In genomic region chr3:5774337-5774736, GRCh38 we compare ENCODE assay signal across 39 cellular contexts.
"Had no signal": no experiment of that assay in that cellular context is flagged by ENCODE, and none has a peak within 500 bp of the region (broad histone marks: within the 10 kb centered on the region; RNA-seq: fewer than 3 reads in every experiment).

No MANE protein-coding gene starts in this region.

- H3K4me1 ChIP-seq: adrenal gland, body of pancreas, breast epithelium had no signal

- FAIRE-seq: astrocyte, TTC549 had no signal

- H3K27ac ChIP-seq: adrenal gland, body of pancreas, brain microvascular endothelial cell, breast epithelium, VCaP had no signal

- H3K9me3 ChIP-seq: adrenal gland, body of pancreas, breast epithelium had no signal

- H3K36me3 ChIP-seq: adrenal gland, brain microvascular endothelial cell, breast epithelium had no signal

- H3K4me1 Mint-ChIP-seq: activated B cell treated with CpG ODN at 0.5 μM for 24 hours; activated CD4-positive, alpha-beta T cell treated with anti-CD3 and anti-CD28 coated beads, Interleukin-2, amount 10 ng/mL, durations not matched to agents 24 days and 14 days; activated naive CD8-positive, alpha-beta T cell treated with anti-CD3 and anti-CD28 coated beads for 36 hours; activated T-helper 17 cell treated with anti-CD3 and anti-CD28 coated beads, Interleukin-2, amount 50 U/mL, for 72 hours; central memory CD8-positive, alpha-beta T cell had no signal

- H3K27me3 Mint-ChIP-seq: activated B cell treated with CpG ODN at 0.5 μM for 24 hours; activated CD4-positive, alpha-beta memory T cell treated with anti-CD3 and anti-CD28 coated beads for 36 hours; activated CD4-positive, alpha-beta T cell treated with anti-CD3 and anti-CD28 coated beads, Interleukin-2, amount 10 ng/mL, durations not matched to agents 24 days and 14 days; activated CD8-positive, alpha-beta T cell treated with anti-CD3 and anti-CD28 coated beads for 36 hours; activated naive CD8-positive, alpha-beta T cell treated with anti-CD3 and anti-CD28 coated beads for 36 hours; activated T-helper 17 cell treated with anti-CD3 and anti-CD28 coated beads, Interleukin-2, amount 50 U/mL, for 72 hours; central memory CD8-positive, alpha-beta T cell had no signal

- H3K4me3 ChIP-seq: adrenal gland, body of pancreas, breast epithelium had no signal

- H3K27me3 ChIP-seq: adrenal gland, body of pancreas, brain microvascular endothelial cell, breast epithelium had no signal

- H3K36me3 Mint-ChIP-seq: activated CD4-positive, alpha-beta memory T cell treated with anti-CD3 and anti-CD28 coated beads for 36 hours; activated naive CD4-positive, alpha-beta T cell treated with anti-CD3 and anti-CD28 coated beads, Interleukin-2, amount 50 U/mL, for 72 hours; activated naive CD8-positive, alpha-beta T cell treated with anti-CD3 and anti-CD28 coated beads for 36 hours had no signal

- DNase-seq: activated B cell treated with CpG ODN at 0.5 μM for 24 hours; activated CD4-positive, alpha-beta memory T cell treated with anti-CD3 and anti-CD28 coated beads for 36 hours; activated CD4-positive, alpha-beta T cell treated with anti-CD3 and anti-CD28 coated beads for 4 hours; activated CD4-positive, alpha-beta T cell treated with anti-CD3 and anti-CD28 coated beads, Interleukin-2, amount 10 ng/mL, durations not matched to agents 24 days and 14 days; activated CD4-positive, alpha-beta T cell treated with anti-CD3 and anti-CD28 coated beads, Interleukin-2, amount 50 U/mL, for 1 hour; activated CD4-positive, alpha-beta T cell treated with anti-CD3 and anti-CD28 coated beads, Interleukin-2, amount 50 U/mL, for 4 hours; activated CD4-positive, CD25-positive, alpha-beta regulatory T cell treated with anti-CD3 and anti-CD28 coated beads, Interleukin-2, amount 50 U/mL, for 72 hours; activated CD8-positive, alpha-beta memory T cell treated with anti-CD3 and anti-CD28 coated beads, Interleukin-2, amount 50 U/mL, for 4 hours; activated CD8-positive, alpha-beta T cell treated with anti-CD3 and anti-CD28 coated beads for 36 hours; activated effector memory CD4-positive, alpha-beta T cell treated with anti-CD3 and anti-CD28 coated beads, Interleukin-2, amount 50 U/mL, for 16 hours; activated gamma-delta T cell treated with Interleukin-2 at 50 U/mL for 16 hours; activated naive CD4-positive, alpha-beta T cell; activated naive CD4-positive, alpha-beta T cell treated with anti-CD3 and anti-CD28 coated beads for 36 hours; activated naive CD4-positive, alpha-beta T cell treated with anti-CD3 and anti-CD28 coated beads, Interleukin-2, amount 50 U/mL, for 16 hours; activated naive CD8-positive, alpha-beta T cell treated with anti-CD3 and anti-CD28 coated beads for 36 hours; activated T-cell treated with anti-CD3 and anti-CD28 coated beads for 4 hours; activated T-cell treated with anti-CD3 and anti-CD28 coated beads, Interleukin-2, amount 50 U/mL, for 1 hour; activated T-cell treated with anti-CD3 and anti-CD28 coated beads, Interleukin-2, amount 50 U/mL, for 4 hours; activated T-cell treated with anti-CD3 and anti-CD28 coated beads, Interleukin-2, amount 50 U/mL, for 72 hours; adrenal gland; amniotic stem cell; aorta; body of pancreas; brain microvascular endothelial cell; caudate nucleus; cerebellar nuclear complex; T-helper 1 cell; T-helper 2 cell; T-helper 9 cell had no signal

- ATAC-seq: activated CD8-positive, alpha-beta T cell treated with anti-CD3 and anti-CD28 coated beads for 36 hours; activated naive CD4-positive, alpha-beta T cell treated with anti-CD3 and anti-CD28 coated beads, Interleukin-2, amount 50 U/mL, for 72 hours; activated T-cell treated with anti-CD3 and anti-CD28 coated beads, Interleukin-2, amount 50 U/mL, for 4 hours; activated T-cell treated with anti-CD3 and anti-CD28 coated beads, Interleukin-2, amount 50 U/mL, for 72 hours; activated T-helper 17 cell treated with anti-CD3 and anti-CD28 coated beads, Interleukin-2, amount 50 U/mL, for 72 hours; body of pancreas had no signal

- H3K27ac Mint-ChIP-seq: activated B cell treated with CpG ODN at 0.5 μM for 24 hours; activated CD4-positive, alpha-beta memory T cell treated with anti-CD3 and anti-CD28 coated beads for 36 hours; activated CD4-positive, alpha-beta T cell treated with anti-CD3 and anti-CD28 coated beads, Interleukin-2, amount 10 ng/mL, durations not matched to agents 24 days and 14 days; activated CD8-positive, alpha-beta T cell treated with anti-CD3 and anti-CD28 coated beads for 36 hours; activated naive CD4-positive, alpha-beta T cell treated with anti-CD3 and anti-CD28 coated beads for 36 hours; activated naive CD4-positive, alpha-beta T cell treated with anti-CD3 and anti-CD28 coated beads, Interleukin-2, amount 50 U/mL, for 72 hours; activated naive CD8-positive, alpha-beta T cell treated with anti-CD3 and anti-CD28 coated beads for 36 hours; activated T-cell treated with anti-CD3 and anti-CD28 coated beads, Interleukin-2, amount 50 U/mL, for 72 hours; activated T-helper 1 cell treated with anti-CD3 and anti-CD28 coated beads, Interleukin-12 subunit alpha, Interleukin-12 subunit beta, Interleukin-2, Interleukin-4 antibody, amounts not matched to agents 30 ng/mL and 10 ng/mL and 1 ng/mL, durations not matched to agents 14 hours and 24 hours and 36 hours; activated T-helper 17 cell treated with anti-CD3 and anti-CD28 coated beads, Interleukin-2, amount 50 U/mL, for 72 hours; T-helper 1 cell treated with Interleukin-12 subunit alpha and Interleukin-12 subunit beta and Interleukin-4 antibody, amounts not matched to agents 30 μg/mL and 1 μg/mL, for 36 hours; T-helper 2 cell treated with Interferon-gamma antibody and Interleukin-4, amounts not matched to agents 5 μg/mL and 100 μg/mL, for 36 hours had no signal

- H3K4me3 Mint-ChIP-seq: activated B cell treated with CpG ODN at 0.5 μM for 24 hours; activated CD4-positive, alpha-beta memory T cell treated with anti-CD3 and anti-CD28 coated beads for 36 hours; activated CD4-positive, alpha-beta T cell treated with anti-CD3 and anti-CD28 coated beads, Interleukin-2, amount 10 ng/mL, durations not matched to agents 24 days and 14 days; activated CD8-positive, alpha-beta T cell treated with anti-CD3 and anti-CD28 coated beads for 36 hours; activated naive CD4-positive, alpha-beta T cell treated with anti-CD3 and anti-CD28 coated beads for 36 hours; activated naive CD8-positive, alpha-beta T cell treated with anti-CD3 and anti-CD28 coated beads for 36 hours; activated T-cell treated with anti-CD3 and anti-CD28 coated beads, Interleukin-2, amount 50 U/mL, for 4 hours; activated T-cell treated with anti-CD3 and anti-CD28 coated beads, Interleukin-2, amount 50 U/mL, for 72 hours; activated T-helper 1 cell treated with anti-CD3 and anti-CD28 coated beads, Interleukin-12 subunit alpha, Interleukin-12 subunit beta, Interleukin-2, Interleukin-4 antibody, amounts not matched to agents 30 ng/mL and 10 ng/mL and 1 ng/mL, durations not matched to agents 14 hours and 24 hours and 36 hours; activated T-helper 17 cell treated with anti-CD3 and anti-CD28 coated beads, Interleukin-2, amount 50 U/mL, for 72 hours; central memory CD8-positive, alpha-beta T cell; T-helper 1 cell treated with Interleukin-12 subunit alpha and Interleukin-12 subunit beta and Interleukin-4 antibody, amounts not matched to agents 30 μg/mL and 1 μg/mL, for 36 hours; T-helper 2 cell treated with Interferon-gamma antibody and Interleukin-4, amounts not matched to agents 5 μg/mL and 100 μg/mL, for 36 hours had no signal

- H3K9me3 Mint-ChIP-seq: activated T-cell treated with anti-CD3 and anti-CD28 coated beads, Interleukin-2, amount 50 U/mL, for 72 hours had no signal
